8 cellular contexts compared by ENCODE assay signal in the genomic region with DNA sequence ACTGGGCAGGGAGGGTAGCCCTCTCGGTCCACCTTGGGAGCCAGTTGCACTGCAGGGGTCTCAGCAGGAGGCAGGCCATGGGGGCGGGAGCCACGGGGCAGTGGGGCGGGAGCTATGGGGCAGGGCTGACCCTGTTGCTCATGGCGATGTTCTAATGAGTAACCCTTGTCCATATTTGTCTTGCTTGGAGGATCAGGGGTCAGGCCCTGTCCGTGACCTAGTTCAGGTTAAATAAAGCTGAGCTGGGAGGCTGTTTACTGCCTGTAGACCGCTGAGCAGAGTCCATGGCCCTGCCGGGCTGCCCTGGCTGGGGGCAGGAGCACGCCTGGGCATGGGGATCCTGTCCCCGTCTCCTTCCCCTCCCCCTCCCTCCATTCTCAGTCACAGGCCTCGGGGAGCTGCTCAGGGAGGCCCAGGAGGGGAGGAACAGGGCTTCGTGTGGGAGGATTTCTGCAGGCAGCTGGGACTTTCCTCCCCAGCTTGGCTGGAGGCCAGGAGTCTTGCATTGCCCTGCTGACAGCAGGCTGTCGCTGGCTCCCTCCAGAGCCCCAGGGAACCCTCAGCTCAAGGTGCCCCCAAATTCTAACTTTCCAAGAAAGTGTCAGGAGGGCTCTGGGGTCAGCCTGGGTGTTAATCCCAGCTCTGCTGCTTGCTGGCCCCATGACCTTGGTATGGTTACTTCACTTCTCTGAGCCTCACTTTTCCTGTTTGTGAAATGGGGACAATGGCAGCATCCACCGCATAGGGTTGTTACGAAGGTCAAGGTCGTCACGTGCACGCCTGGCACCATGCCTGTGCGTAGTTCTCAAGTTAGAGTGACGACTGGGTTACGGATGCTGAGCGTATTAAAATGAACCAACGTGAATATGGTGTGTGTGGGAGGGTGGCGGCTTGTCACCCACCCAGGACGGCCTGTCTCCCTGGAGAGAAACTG. TPM values are rescaled to one million over a fixed set of nuclear protein-coding genes. Genes with fewer than 3 reads are reported as not detected.
DNase-seq lines count a peak whose midpoint lies in the region; ATAC-seq and TF ChIP-seq lines count a peak whose summit lies in the region.

No MANE protein-coding gene starts in this region.

- H3K27me3 ChIP-seq in A673 (replicated peaks; ENCODE audit: insufficient read depth, low read depth, low read length, poor library complexity) = no peaks in the 10 kb centered on the region

- intact Hi-C loops in A673 (cut with micrococcal nuclease; ENCODE audit: unreplicated experiment) (no loop called here), left ventricle myocardium superior (cut with micrococcal nuclease) (no loop called here)

- H3K4me1 ChIP-seq in A673 (ENCODE audit: insufficient read depth, low read length, poor library complexity, severe bottlenecking) = peaks cover 18% of the 10 kb centered on the region

- ATAC-seq in activated T-helper 17 cell treated with anti-CD3 and anti-CD28 coated beads, Interleukin-2, amount 50 U/mL, for 72 hours (replicated peaks) = peak; percentile 93
- ATAC-seq in left ventricle myocardium superior (peak; percentile 74), GM19397 (IDR thresholded peaks at IDR 0.05; ENCODE audit: unreplicated experiment) (no peak), HG03135 (IDR thresholded peaks at IDR 0.05; ENCODE audit: unreplicated experiment) (no peak)

- no peaks in the 10 kb centered on the region for H3K27me3 Mint-ChIP-seq in activated T-helper 17 cell treated with anti-CD3 and anti-CD28 coated beads, Interleukin-2, amount 50 U/mL, for 72 hours
- peaks cover 0 to 1% (median 0%) of the 10 kb centered on the region in 3 donors for H3K27me3 Mint-ChIP-seq in immature natural killer cell (ENCODE audit: low read depth in 3 of 3)

- H3K27ac ChIP-seq in A673 (ENCODE audit: low read depth, low read length, poor library complexity, severe bottlenecking) = peak overlapping the region; percentile 84

- peak overlapping the region; percentile 81 for H3K27ac Mint-ChIP-seq in activated T-helper 17 cell treated with anti-CD3 and anti-CD28 coated beads, Interleukin-2, amount 50 U/mL, for 72 hours
- H3K27ac Mint-ChIP-seq in immature natural killer cell = peak overlapping the region in 1 of 6 donors; percentile 5

- no peaks in the 10 kb centered on the region for H3K9me3 ChIP-seq in A673 (ENCODE audit: low read depth, low read length, poor library complexity, severe bottlenecking)

- H3K4me1 Mint-ChIP-seq in activated T-helper 17 cell treated with anti-CD3 and anti-CD28 coated beads, Interleukin-2, amount 50 U/mL, for 72 hours = peaks cover 14% of the 10 kb centered on the region
- H3K4me1 Mint-ChIP-seq in immature natural killer cell = no peaks in the 10 kb centered on the region

- H3K36me3 Mint-ChIP-seq in activated T-helper 17 cell treated with anti-CD3 and anti-CD28 coated beads, Interleukin-2, amount 50 U/mL, for 72 hours (ENCODE audit: low read depth) = peaks cover 10% of the 10 kb centered on the region
- peaks cover 0 to 8% (median 6%) of the 10 kb centered on the region in 3 donors for H3K36me3 Mint-ChIP-seq in immature natural killer cell

- no peaks in the 10 kb centered on the region for H3K36me3 ChIP-seq in A673 (ENCODE audit: insufficient read depth, low read length, poor library complexity, severe bottlenecking)

- no peak overlapping the region for H3K4me3 ChIP-seq in A673 (ENCODE audit: low read depth, low read length, poor library complexity, severe bottlenecking)

- no peaks in the 10 kb centered on the region for H3K9me3 Mint-ChIP-seq in activated T-helper 17 cell treated with anti-CD3 and anti-CD28 coated beads, Interleukin-2, amount 50 U/mL, for 72 hours
- H3K9me3 Mint-ChIP-seq in immature natural killer cell = no peaks in the 10 kb centered on the region

- POLR2A ChIA-PET in A673 (lab: Charles Lee; ENCODE audit: low non-redundant PET) = no interaction called here

- peak overlapping the region; percentile 52 for H3K4me3 Mint-ChIP-seq in activated T-helper 17 cell treated with anti-CD3 and anti-CD28 coated beads, Interleukin-2, amount 50 U/mL, for 72 hours
- H3K4me3 Mint-ChIP-seq in immature natural killer cell = no peak overlapping the region

- TF ChIP-seq CTCF in A673 (conservative IDR thresholded peaks at IDR 0.05; ENCODE audit: low read depth, low read length) = no peak

- CTCF ChIA-PET in A673 (lab: Charles Lee) = no interaction called here

- BruUV-seq in A673 (replicated peaks; lab: Mats Ljungman, UMichigan) = no TSS peak

- peak; percentile 91 for DNase-seq in A673 (ENCODE audit: low spot score)
- peak; percentile 84 for DNase-seq in HK-2 (ENCODE audit: unreplicated experiment)
- DNase-seq in left ventricle myocardium superior = peak; percentile 81
- DNase-seq in stimulated activated CD4-positive, alpha-beta T cell treated with anti-CD3 and anti-CD28 coated beads, Interleukin-4, amount 100 ng/mL, for 48 hours (ENCODE audit: low read depth in 2 of 2) = peak; percentile 47 to 63
- DNase-seq in immature natural killer cell = no peak

RNA-seq across cellular contexts. Expression of gene SERPINF2, which starts 6.1 kb away (rescaled TPM):
- total RNA-seq in A673 (2021) = 0.28 and 0.37 TPM in 2 replicates
- under 1 TPM; 0.45 to 0.85 TPM for total RNA-seq in activated T-helper 17 cell treated with anti-CD3 and anti-CD28 coated beads, Interleukin-2, amount 50 U/mL, for 72 hours
- 1.4 TPM for total RNA-seq in left ventricle myocardium superior
- polyA plus RNA-seq in immature natural killer cell = under 1 TPM in 1 of 3 donors, not detected in 2; 0.76 TPM

RNA-seq across cellular contexts. Expression of gene WDR81, which starts 12.1 kb away (rescaled TPM):
- 18.6 and 19.4 TPM in 2 replicates for total RNA-seq in A673 (2021)
- 10 to 100 TPM; 13.2 to 20.2 TPM for total RNA-seq in activated T-helper 17 cell treated with anti-CD3 and anti-CD28 coated beads, Interleukin-2, amount 50 U/mL, for 72 hours
- 7.6 TPM for total RNA-seq in left ventricle myocardium superior
- 10 to 100 TPM in 1 of 3 donors, 1 to 10 TPM in 2; 5.8 to 27.2 (median 6.4) TPM for polyA plus RNA-seq in immature natural killer cell

RNA-seq across cellular contexts. Expression of gene SERPINF1, which starts 25.2 kb away (rescaled TPM):
- total RNA-seq in A673 (2021) (47.8 and 91.0 TPM in 2 replicates), left ventricle myocardium superior (146 TPM)
- total RNA-seq in activated T-helper 17 cell treated with anti-CD3 and anti-CD28 coated beads, Interleukin-2, amount 50 U/mL, for 72 hours = not detected
- 1 to 10 TPM; 2.1 to 9.6 (median 3.3) TPM for polyA plus RNA-seq in immature natural killer cell

RNA-seq across cellular contexts. Expression of gene TLCD2, which starts 26.4 kb away (rescaled TPM):
- total RNA-seq in A673 (2021) (2.1 and 4.2 TPM in 2 replicates), left ventricle myocardium superior (1.7 TPM)
- total RNA-seq in activated T-helper 17 cell treated with anti-CD3 and anti-CD28 coated beads, Interleukin-2, amount 50 U/mL, for 72 hours = 1 to 10 TPM in 1 of 2 donors, under 1 TPM in 1; 0.26 to 1.1 TPM
- under 1 TPM in 1 of 3 donors, not detected in 2; 0.04 TPM for polyA plus RNA-seq in immature natural killer cell

RNA-seq across cellular contexts. Expression of gene PRPF8, which starts 51.9 kb away (rescaled TPM):
- 439 and 450 TPM in 2 replicates for total RNA-seq in A673 (2021)
- 100 to 1,000 TPM; 353 to 426 TPM for total RNA-seq in activated T-helper 17 cell treated with anti-CD3 and anti-CD28 coated beads, Interleukin-2, amount 50 U/mL, for 72 hours
- 135 TPM for total RNA-seq in left ventricle myocardium superior
- polyA plus RNA-seq in immature natural killer cell = 100 to 1,000 TPM in 1 of 3 donors, 10 to 100 TPM in 2; 57.0 to 198 (median 84.1) TPM

Comparison
In these comparisons a context has a peak if more than half of its experiments do, and no peak if none do; other contexts are left out.
1. DNase-seq: peak in A673 (single experiment), HK-2 (single experiment), left ventricle myocardium superior (single experiment) and stimulated activated CD4-positive, alpha-beta T cell treated with anti-CD3 and anti-CD28 coated beads, Interleukin-4, amount 100 ng/mL, for 48 hours (2 of 2); none in immature natural killer cell (0 of 3).
2. ATAC-seq: peak in activated T-helper 17 cell treated with anti-CD3 and anti-CD28 coated beads, Interleukin-2, amount 50 U/mL, for 72 hours (single experiment) and left ventricle myocardium superior (single experiment); none in GM19397 (single experiment) and HG03135 (single experiment).
3. RNA of gene SERPINF1, which starts 25.2 kb away (total RNA-seq): 146 TPM in left ventricle myocardium superior (single experiment) and 47.8 to 91.0 TPM in A673; not detected in activated T-helper 17 cell treated with anti-CD3 and anti-CD28 coated beads, Interleukin-2, amount 50 U/mL, for 72 hours; every median in the first group is over 10 times any median in the second.